In the genomic region with DNA sequence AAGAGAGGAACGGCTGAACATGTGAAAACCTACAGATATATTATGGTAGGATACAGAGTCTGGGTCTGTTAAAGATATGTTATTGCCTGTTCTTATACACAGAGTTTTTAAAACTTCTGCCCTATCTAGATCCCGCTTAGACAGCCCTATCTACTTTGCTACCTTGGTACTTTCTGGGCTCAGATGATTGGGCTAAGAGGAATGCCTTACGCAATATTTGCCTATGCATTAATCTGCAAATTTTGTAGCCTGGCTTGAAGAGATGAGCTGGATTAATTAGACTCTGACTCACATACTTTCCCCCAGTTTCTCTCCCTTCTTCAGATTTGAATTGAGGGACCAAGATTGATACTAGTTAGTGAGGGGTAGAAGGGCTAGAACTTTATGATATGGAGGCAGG, we compare ENCODE assay signal across 21 cellular contexts. TPM values are rescaled to one million over a fixed set of nuclear protein-coding genes. Genes with fewer than 3 reads are reported as not detected.
DNase-seq lines count a peak whose midpoint lies in the region; ATAC-seq and TF ChIP-seq lines count a peak whose summit lies in the region.
"Had no signal": no experiment of that assay in that cellular context is flagged by ENCODE, and none has a peak within 500 bp of the region (broad histone marks: within the 10 kb centered on the region; RNA-seq: fewer than 3 reads in every experiment).

No MANE protein-coding gene starts in this region.

- CTCF ChIA-PET in RWPE1 (lab: Yijun Ruan, JAX), result no interaction called here

- no peak for ATAC-seq in GM18520 (IDR thresholded peaks at IDR 0.05; ENCODE audit: unreplicated experiment)
- no peak for ATAC-seq in HG03342 (IDR thresholded peaks at IDR 0.05; ENCODE audit: unreplicated experiment)
- ATAC-seq: SK-N-SH treated with all-trans-retinoic acid at 6 μM for 48 hours, T-cell had no signal

- TF ChIP-seq CTCF in AG10803 (conservative IDR thresholded peaks at IDR 0.05; ENCODE audit: low read length) (no peak), RWPE1 (conservative IDR thresholded peaks at IDR 0.05; ENCODE audit: low read depth) (no peak), lower leg skin (IDR thresholded peaks at IDR 0.05) (no peak)

- intact Hi-C loops in lower leg skin (cut with DNase I; ENCODE audit: low total_unique reads), result no loop called here

- POLR2A ChIA-PET in RWPE1 (lab: Yijun Ruan, JAX; ENCODE audit: low non-redundant PET), result no interaction called here

- WGBS in lower leg skin, 2 donors, result 90 to 93% methylated on average over 3 of the region's 3 CpGs

- TF ChIP-seq POLR2A in lower leg skin (IDR thresholded peaks at IDR 0.05), result no peak

- no peak overlapping the region for H3K4me3 ChIP-seq in AG10803 (ENCODE audit: low read length)
- no peak overlapping the region for H3K4me3 ChIP-seq in lower leg skin (ENCODE audit: low read depth, poor library complexity, severe bottlenecking)

- DNase-seq in AG10803 (ENCODE audit: low read depth), result peak; percentile 4
- peak; percentile 2 for DNase-seq in ELR (ENCODE audit: low read depth)
- peak; percentile 39 for DNase-seq in RWPE1 (ENCODE audit: low spot score)
- peak; percentile 27 for DNase-seq in epithelial cell of prostate (ENCODE audit: low read depth, low spot score)
- DNase-seq in lower leg skin (ENCODE audit: low spot score in 2 of 2), result no peak
- DNase-seq in SIG-M5 treated with dmso at 0.1 percent for 504 hours (lab: John Stamatoyannopoulos, UW; ENCODE audit: unreplicated experiment), result no peak
- DNase-seq: C1 segment of cervical spinal cord; CD8-positive, alpha-beta memory T cell; H9; NCI-H187; NCI-H2171; NCI-H446; NK-92 treated with Interleukin-12 subunit alpha and Interleukin-12 subunit beta, amount 100 ng/mL, for 24 hours; SHP77 treated with DMSO at 0.1 percent for 48 hours; T-cell had no signal

- no peak overlapping the region for H3K27ac ChIP-seq in RWPE1
- H3K27ac ChIP-seq in epithelial cell of prostate, result no peak overlapping the region
- H3K27ac ChIP-seq: HL-60 had no signal

RNA-seq across cellular contexts. Expression of a gene that starts 33.6 kb away (rescaled TPM):
- total RNA-seq in lower leg skin, result not detected
- total RNA-seq: CD8-positive, alpha-beta memory T cell; H9; LHCN-M2; OCI-LY7 had no signal

Comparison
In these comparisons a context has a peak if more than half of its experiments do, and no peak if none do; other contexts are left out.
1. DNase-seq: peak in AG10803 (single experiment), ELR (single experiment), RWPE1 (single experiment) and epithelial cell of prostate (single experiment); none in lower leg skin (0 of 2) and SIG-M5 treated with dmso at 0.1 percent for 504 hours (single experiment).